Comparison of ENCODE assay signal across 1 cellular context in genomic region chr16:70572926-70573270, GRCh38.
TF ChIP-seq lines count a peak whose summit lies in the region.

No MANE protein-coding gene starts in this region.

TF ChIP-seq in GM23338, 12 proteins besides CTCF, POLR2A, EP300 and RAD21 (continued from another document):
- no peak for TF ChIP-seq CREB1 (CRISPR knock-in tag; IDR thresholded peaks at IDR 0.05; ENCODE audit: low read depth)
- TF ChIP-seq REST (IDR thresholded peaks at IDR 0.05; ENCODE audit: unreplicated experiment), result no peak
- no peak for TF ChIP-seq JUNB (IDR thresholded peaks at IDR 0.05; ENCODE audit: unreplicated experiment)
- no peak for TF ChIP-seq ZNF331 (CRISPR knock-in tag; IDR thresholded peaks at IDR 0.05; ENCODE audit: low read depth)
- TF ChIP-seq NANOG (IDR thresholded peaks at IDR 0.05; ENCODE audit: borderline replicate concordance), result no peak
- TF ChIP-seq POLR2AphosphoS5 (IDR thresholded peaks at IDR 0.05; ENCODE audit: low read depth), result no peak
- TF ChIP-seq ETS1 (IDR thresholded peaks at IDR 0.05), result no peak
- no peak for TF ChIP-seq ZNF114 (CRISPR knock-in tag; IDR thresholded peaks at IDR 0.05)
- no peak for TF ChIP-seq EZH2 (IDR thresholded peaks at IDR 0.05; ENCODE audit: low read depth, unreplicated experiment)
